8 cellular contexts compared by ENCODE assay signal in genomic region chr3:48439820-48440589, GRCh38. TPM values are rescaled to one million over a fixed set of nuclear protein-coding genes. Genes with fewer than 3 reads are reported as not detected.
DNase-seq lines count a peak whose midpoint lies in the region; ATAC-seq and TF ChIP-seq lines count a peak whose summit lies in the region.

A gene with protein sequence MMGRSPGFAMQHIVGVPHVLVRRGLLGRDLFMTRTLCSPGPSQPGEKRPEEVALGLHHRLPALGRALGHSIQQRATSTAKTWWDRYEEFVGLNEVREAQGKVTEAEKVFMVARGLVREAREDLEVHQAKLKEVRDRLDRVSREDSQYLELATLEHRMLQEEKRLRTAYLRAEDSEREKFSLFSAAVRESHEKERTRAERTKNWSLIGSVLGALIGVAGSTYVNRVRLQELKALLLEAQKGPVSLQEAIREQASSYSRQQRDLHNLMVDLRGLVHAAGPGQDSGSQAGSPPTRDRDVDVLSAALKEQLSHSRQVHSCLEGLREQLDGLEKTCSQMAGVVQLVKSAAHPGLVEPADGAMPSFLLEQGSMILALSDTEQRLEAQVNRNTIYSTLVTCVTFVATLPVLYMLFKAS (minus strand): TSS chr3:48440119. CDS start chr3:48435128, 4,991 bp downstream.
TSS of gene TMA7 (plus strand) at chr3:48440257. CDS start at chr3:48440297, 40 bp downstream.

- H3K27ac ChIP-seq in KMS-11 = peak within 1 kb of the TSS; percentile 40; the same call in 1 of the 2 replicates
- H3K27ac ChIP-seq in Peyer's patch = peak within 1 kb of the TSS; percentile 86 to 95 (median 94)
- H3K27ac ChIP-seq in esophagus (ENCODE audit: low read depth in 2 of 2, low read length in 1 of 2) = peak within 1 kb of the TSS; percentile 95 to 96

- peaks cover 19% of the 10 kb centered on the region for H3K4me1 ChIP-seq in KMS-11 (ENCODE audit: low read depth, poor library complexity, severe bottlenecking)
- peaks cover 0 to 36% (median 14%) of the 10 kb centered on the region in 4 donors for H3K4me1 ChIP-seq in Peyer's patch
- H3K4me1 ChIP-seq in esophagus (ENCODE audit: control insufficient read depth in 2 of 2, insufficient read depth in 2 of 2, low read length in 1 of 2) = peaks cover 0 to 5% of the 10 kb centered on the region in 2 donors
- H3K4me1 ChIP-seq in mucosa of stomach (ENCODE audit: control insufficient read depth, insufficient read depth, low read length) = peaks cover 15% of the 10 kb centered on the region

- peaks cover 19% of the 10 kb centered on the region for H3K79me2 ChIP-seq in KMS-11 (ENCODE audit: insufficient read depth, low read depth)

- WGBS in esophagus, 2 donors = 0 to 1% methylated on average over 54 of the region's 54 CpGs

- no peaks in the 10 kb centered on the region for H3K9me3 ChIP-seq in Peyer's patch
- H3K9me3 ChIP-seq in esophagus (ENCODE audit: control insufficient read depth in 2 of 2, insufficient read depth in 1 of 2, low read depth in 1 of 2, low read length in 1 of 2) = no peaks in the 10 kb centered on the region
- H3K9me3 ChIP-seq in mucosa of stomach (ENCODE audit: control insufficient read depth, low read length) = no peaks in the 10 kb centered on the region

- peak within 1 kb of the TSS; percentile 64 for H2AFZ ChIP-seq in KMS-11 (ENCODE audit: low read depth)

- DNase-seq in DMS79 (lab: John Stamatoyannopoulos, UW) (peak; percentile 81), Peyer's patch (peak; percentile 99 to 100 (median 99))
- peak; percentile 98 to 99 for DNase-seq in activated T-cell treated with anti-CD3 and anti-CD28 coated beads, Interleukin-2, amount 50 U/mL, for 48 hours
- DNase-seq in stimulated activated CD8-positive, alpha-beta memory T cell treated with anti-CD3 and anti-CD28 coated beads, Interleukin-7, amount 100 ng/mL, for 1 hour (ENCODE audit: low read depth in 2 of 2) = peak; percentile 96 to 97

- H3K27me3 ChIP-seq in KMS-11 (ENCODE audit: insufficient read depth, low read depth) (no peaks in the 10 kb centered on the region), Peyer's patch (no peaks in the 10 kb centered on the region), esophagus (ENCODE audit: control insufficient read depth in 1 of 2, insufficient read depth in 2 of 2, low read length in 2 of 2) (no peaks in the 10 kb centered on the region), mucosa of stomach (ENCODE audit: control insufficient read depth, insufficient read depth, low read length) (no peaks in the 10 kb centered on the region)

- peak; percentile 92 for ATAC-seq in GM21737 (IDR thresholded peaks at IDR 0.05; ENCODE audit: unreplicated experiment)

- no peaks in the 10 kb centered on the region for H3K36me3 ChIP-seq in KMS-11 (ENCODE audit: insufficient read depth)
- peaks cover 0 to 11% (median 0%) of the 10 kb centered on the region in 3 donors for H3K36me3 ChIP-seq in Peyer's patch
- peaks cover 3 to 12% of the 10 kb centered on the region in 2 donors for H3K36me3 ChIP-seq in esophagus (ENCODE audit: control insufficient read depth in 2 of 2, insufficient read depth in 2 of 2, low read length in 1 of 2)
- no peaks in the 10 kb centered on the region for H3K36me3 ChIP-seq in mucosa of stomach (ENCODE audit: control insufficient read depth, insufficient read depth, low read length)

- no peaks in the 10 kb centered on the region for H4K20me1 ChIP-seq in KMS-11 (ENCODE audit: insufficient read depth)

- H3K9ac ChIP-seq in KMS-11 (peak within 1 kb of the TSS; percentile 39; the same call in 1 of the 2 replicates), mucosa of stomach (ENCODE audit: low read length) (peak within 1 kb of the TSS; percentile 93)

- H3K4me3 ChIP-seq in KMS-11 (IDR thresholded peaks at IDR 0.05; ENCODE audit: insufficient read depth, low read depth, low read length) = peak within 1 kb of the TSS; percentile 66
- peak within 1 kb of the TSS; percentile 64 to 84 (median 80) for H3K4me3 ChIP-seq in Peyer's patch
- H3K4me3 ChIP-seq in esophagus (ENCODE audit: low read depth in 1 of 2, low read length in 2 of 2) = peak within 1 kb of the TSS; percentile 66 to 84
- peak within 1 kb of the TSS; percentile 98 for H3K4me3 ChIP-seq in mucosa of stomach (ENCODE audit: low read length)

- H3K4me2 ChIP-seq in KMS-11 = peak within 1 kb of the TSS; percentile 71

- TF ChIP-seq CTCF in KMS-11 (conservative IDR thresholded peaks at IDR 0.05; ENCODE audit: low read depth, low read length) (no peak), Peyer's patch (IDR thresholded peaks at IDR 0.05) (no peak)

- TF ChIP-seq POLR2A in Peyer's patch (IDR thresholded peaks at IDR 0.05) = peak; percentile 96 to 97

RNA-seq across cellular contexts. Expression of the first gene that starts in this region (rescaled TPM):
- total RNA-seq in Peyer's patch = 10 to 100 TPM in 1 of 4 donors, 1 to 10 TPM in 3; 7.4 to 13.1 (median 9.1) TPM
- polyA plus RNA-seq in esophagus = 10 to 100 TPM in 1 of 2 donors, 1 to 10 TPM in 1; 7.0 to 15.5 TPM

RNA-seq across cellular contexts. Expression of gene TMA7, which starts in this region (rescaled TPM):
- 100 to 1,000 TPM; 142 to 246 (median 153) TPM for total RNA-seq in Peyer's patch
- 100 to 1,000 TPM; 364 to 613 TPM for polyA plus RNA-seq in esophagus

Comparison
In these comparisons a context has a peak if more than half of its experiments do, and no peak if none do; other contexts are left out.
1. Peak in every context shown above with its lines: DNase-seq, ATAC-seq, H3K4me3 ChIP-seq and H3K27ac ChIP-seq.
2. H3K27ac ChIP-seq: peak in every context shown above with its lines; median percentile 96 in esophagus; 94 in Peyer's patch; 40 in KMS-11.